In genomic region chr3:106331636-106332035, GRCh38 we compare ENCODE assay signal across 27 cellular contexts.
A peak's percentile ranks its signal among the peaks of the same experiment; 100 is the strongest.
DNase-seq lines count a peak whose midpoint lies in the region; ATAC-seq and TF ChIP-seq lines count a peak whose summit lies in the region.
"Had no signal": no experiment of that assay in that cellular context is flagged by ENCODE, and none has a peak within 500 bp of the region (broad histone marks: within the 10 kb centered on the region; RNA-seq: fewer than 3 reads in every experiment).

No MANE protein-coding gene starts in this region.

- H3K9me3 ChIP-seq in trophoblast cell (ENCODE audit: insufficient read depth, low read depth, low read length) = no peaks in the 10 kb centered on the region
- H3K9me3 ChIP-seq: A549, Caco-2, HAP-1, MG63 had no signal

- H2BK5ac ChIP-seq in trophoblast cell (ENCODE audit: low read depth, low read length, poor library complexity) = no peak overlapping the region

- peaks cover 71% of the 10 kb centered on the region for H3K4me1 Mint-ChIP-seq in activated CD8-positive, alpha-beta T cell treated with anti-CD3 and anti-CD28 coated beads for 36 hours (ENCODE audit: low read depth)
- peaks cover 53% of the 10 kb centered on the region for H3K4me1 Mint-ChIP-seq in activated CD8-positive, alpha-beta T cell treated with anti-CD3 and anti-CD28 coated beads, Interleukin-2, amount 10 ng/mL, durations not matched to agents 7 days and 5 days (ENCODE audit: low read depth)
- H3K4me1 Mint-ChIP-seq in activated naive CD8-positive, alpha-beta T cell (ENCODE audit: low read depth) = peaks cover 69% of the 10 kb centered on the region
- peaks cover 69% of the 10 kb centered on the region for H3K4me1 Mint-ChIP-seq in activated naive CD8-positive, alpha-beta T cell treated with anti-CD3 and anti-CD28 coated beads for 36 hours
- H3K4me1 Mint-ChIP-seq in activated T-helper 1 cell treated with anti-CD3 and anti-CD28 coated beads, Interleukin-12 subunit alpha, Interleukin-12 subunit beta, Interleukin-2, Interleukin-4 antibody, amounts not matched to agents 30 ng/mL and 10 ng/mL and 1 ng/mL, durations not matched to agents 14 hours and 24 hours and 36 hours (ENCODE audit: low read depth) = peaks cover 82% of the 10 kb centered on the region
- H3K4me1 Mint-ChIP-seq: GM23338 had no signal

- no peaks in the 10 kb centered on the region for H3K27me3 ChIP-seq in trophoblast cell (ENCODE audit: insufficient read depth, low read length)
- H3K27me3 ChIP-seq: MG63 had no signal

- H3K27ac ChIP-seq in trophoblast cell (ENCODE audit: low read depth, low read length) = no peak overlapping the region
- H3K27ac ChIP-seq: A549 had no signal

- H3K4me1 ChIP-seq in trophoblast cell (ENCODE audit: control insufficient read depth in 1 of 2, insufficient read depth in 2 of 2, low read length in 2 of 2) = no peaks in the 10 kb centered on the region
- H3K4me1 ChIP-seq: Caco-2, HAP-1 had no signal

- H3K9me3 Mint-ChIP-seq in activated CD8-positive, alpha-beta T cell treated with anti-CD3 and anti-CD28 coated beads for 36 hours = peaks cover 4% of the 10 kb centered on the region
- no peaks in the 10 kb centered on the region for H3K9me3 Mint-ChIP-seq in activated CD8-positive, alpha-beta T cell treated with anti-CD3 and anti-CD28 coated beads, Interleukin-2, amount 10 ng/mL, durations not matched to agents 7 days and 5 days (ENCODE audit: insufficient read depth)
- H3K9me3 Mint-ChIP-seq in activated naive CD8-positive, alpha-beta T cell (ENCODE audit: low read depth) = peaks cover 3% of the 10 kb centered on the region
- peaks cover 6% of the 10 kb centered on the region for H3K9me3 Mint-ChIP-seq in activated naive CD8-positive, alpha-beta T cell treated with anti-CD3 and anti-CD28 coated beads for 36 hours
- H3K9me3 Mint-ChIP-seq in activated T-helper 1 cell treated with anti-CD3 and anti-CD28 coated beads, Interleukin-12 subunit alpha, Interleukin-12 subunit beta, Interleukin-2, Interleukin-4 antibody, amounts not matched to agents 30 ng/mL and 10 ng/mL and 1 ng/mL, durations not matched to agents 14 hours and 24 hours and 36 hours = peaks cover 18% of the 10 kb centered on the region
- H3K9me3 Mint-ChIP-seq: CD8-positive, alpha-beta T cell; GM23338; HFFc6 had no signal

- no peak overlapping the region for H2BK120ac ChIP-seq in trophoblast cell (ENCODE audit: insufficient read depth, low read length, poor library complexity)

- H3K4me3 Mint-ChIP-seq in activated CD8-positive, alpha-beta T cell treated with anti-CD3 and anti-CD28 coated beads for 36 hours = no peak overlapping the region
- no peak overlapping the region for H3K4me3 Mint-ChIP-seq in activated CD8-positive, alpha-beta T cell treated with anti-CD3 and anti-CD28 coated beads, Interleukin-2, amount 10 ng/mL, durations not matched to agents 7 days and 5 days
- H3K4me3 Mint-ChIP-seq in activated naive CD8-positive, alpha-beta T cell = no peak overlapping the region
- no peak overlapping the region for H3K4me3 Mint-ChIP-seq in activated naive CD8-positive, alpha-beta T cell treated with anti-CD3 and anti-CD28 coated beads for 36 hours
- no peak overlapping the region for H3K4me3 Mint-ChIP-seq in activated T-helper 1 cell treated with anti-CD3 and anti-CD28 coated beads, Interleukin-12 subunit alpha, Interleukin-12 subunit beta, Interleukin-2, Interleukin-4 antibody, amounts not matched to agents 30 ng/mL and 10 ng/mL and 1 ng/mL, durations not matched to agents 14 hours and 24 hours and 36 hours
- H3K4me3 Mint-ChIP-seq: CD8-positive, alpha-beta T cell; GM23338; HFFc6 had no signal

- no peak overlapping the region for H3K9ac ChIP-seq in trophoblast cell (ENCODE audit: low read length)

- no peak overlapping the region for H2AFZ ChIP-seq in trophoblast cell (ENCODE audit: insufficient read depth, low read length, poor library complexity)
- H2AFZ ChIP-seq: GM23338 had no signal

- no peaks in the 10 kb centered on the region for H3K79me1 ChIP-seq in trophoblast cell (ENCODE audit: low read length)

- H3K4ac ChIP-seq in trophoblast cell (ENCODE audit: low read depth, low read length) = no peak overlapping the region

- no peak for DNase-seq in activated CD8-positive, alpha-beta T cell treated with anti-CD3 and anti-CD28 coated beads for 36 hours
- DNase-seq in activated CD8-positive, alpha-beta T cell treated with anti-CD3 and anti-CD28 coated beads, Interleukin-2, amount 10 ng/mL, durations not matched to agents 7 days and 5 days = no peak
- no peak for DNase-seq in activated naive CD8-positive, alpha-beta T cell treated with anti-CD3 and anti-CD28 coated beads for 36 hours
- no peak for DNase-seq in activated T-helper 1 cell treated with anti-CD3 and anti-CD28 coated beads, Interleukin-12 subunit alpha, Interleukin-12 subunit beta, Interleukin-2, Interleukin-4 antibody, amounts not matched to agents 30 ng/mL and 10 ng/mL and 1 ng/mL, durations not matched to agents 14 hours and 24 hours and 36 hours (ENCODE audit: low spot score)
- DNase-seq in trophoblast cell (peak; percentile 70 to 94), HPDE6-E6E7 (ENCODE audit: extremely low spot score) (no peak)
- DNase-seq: C1 segment of cervical spinal cord; Caco-2; CD8-positive, alpha-beta T cell; DMS79; EL; GDM1; HFFc6; IMR-90; KG1; MG63; NCI-H2029; NCI-H446; NCI-H524 treated with DMSO at 0.1 percent for 48 hours; NCI-H774; PC-3 had no signal

- H4K91ac ChIP-seq in trophoblast cell (ENCODE audit: low read depth, low read length) = no peak overlapping the region

- no peak overlapping the region for H3K18ac ChIP-seq in trophoblast cell (ENCODE audit: low read length)

- peaks cover 7% of the 10 kb centered on the region for H3K36me3 Mint-ChIP-seq in activated CD8-positive, alpha-beta T cell treated with anti-CD3 and anti-CD28 coated beads for 36 hours (ENCODE audit: low read depth)
- peaks cover 6% of the 10 kb centered on the region for H3K36me3 Mint-ChIP-seq in activated CD8-positive, alpha-beta T cell treated with anti-CD3 and anti-CD28 coated beads, Interleukin-2, amount 10 ng/mL, durations not matched to agents 7 days and 5 days (ENCODE audit: low read depth)
- no peaks in the 10 kb centered on the region for H3K36me3 Mint-ChIP-seq in activated naive CD8-positive, alpha-beta T cell
- H3K36me3 Mint-ChIP-seq in activated naive CD8-positive, alpha-beta T cell treated with anti-CD3 and anti-CD28 coated beads for 36 hours = peaks cover 11% of the 10 kb centered on the region
- H3K36me3 Mint-ChIP-seq in activated T-helper 1 cell treated with anti-CD3 and anti-CD28 coated beads, Interleukin-12 subunit alpha, Interleukin-12 subunit beta, Interleukin-2, Interleukin-4 antibody, amounts not matched to agents 30 ng/mL and 10 ng/mL and 1 ng/mL, durations not matched to agents 14 hours and 24 hours and 36 hours (ENCODE audit: low read depth) = peaks cover 11% of the 10 kb centered on the region
- H3K36me3 Mint-ChIP-seq: CD8-positive, alpha-beta T cell had no signal

- no peak overlapping the region for H3K4me2 ChIP-seq in trophoblast cell (ENCODE audit: low read length)
- H3K4me2 ChIP-seq: A549, GM23338 had no signal

- no peak for TF ChIP-seq CTCF in activated CD8-positive, alpha-beta T cell treated with anti-CD3 and anti-CD28 coated beads for 36 hours (IDR thresholded peaks at IDR 0.05)

- ATAC-seq in activated CD8-positive, alpha-beta T cell treated with anti-CD3 and anti-CD28 coated beads for 36 hours = no peak
- ATAC-seq in activated CD8-positive, alpha-beta T cell treated with anti-CD3 and anti-CD28 coated beads, Interleukin-2, amount 10 ng/mL, durations not matched to agents 7 days and 5 days = no peak
- ATAC-seq in HG02884 (IDR thresholded peaks at IDR 0.05; ENCODE audit: unreplicated experiment) = no peak
- ATAC-seq: A549; CD8-positive, alpha-beta T cell; GM23338; PC-3 had no signal

- no peaks in the 10 kb centered on the region for H3K79me2 ChIP-seq in trophoblast cell (ENCODE audit: control insufficient read depth, insufficient read depth, low read length, poor library complexity)

- H3K36me3 ChIP-seq in trophoblast cell (ENCODE audit: control insufficient read depth in 1 of 2, insufficient read depth in 2 of 2, low read length in 2 of 2) = no peaks in the 10 kb centered on the region
- H3K36me3 ChIP-seq: HAP-1, MG63 had no signal

- no peak overlapping the region for H2BK12ac ChIP-seq in trophoblast cell (ENCODE audit: low read length)

- H4K12ac ChIP-seq in trophoblast cell (ENCODE audit: low read depth, low read length) = no peak overlapping the region

- no peak overlapping the region for H4K8ac ChIP-seq in trophoblast cell (ENCODE audit: low read depth, low read length)

- no peak overlapping the region for H3K23ac ChIP-seq in trophoblast cell (ENCODE audit: low read length)

- no peak overlapping the region for H3K14ac ChIP-seq in trophoblast cell (ENCODE audit: low read length)

- no peaks in the 10 kb centered on the region for H3K27me3 Mint-ChIP-seq in activated CD8-positive, alpha-beta T cell treated with anti-CD3 and anti-CD28 coated beads for 36 hours
- no peaks in the 10 kb centered on the region for H3K27me3 Mint-ChIP-seq in activated CD8-positive, alpha-beta T cell treated with anti-CD3 and anti-CD28 coated beads, Interleukin-2, amount 10 ng/mL, durations not matched to agents 7 days and 5 days (ENCODE audit: low read depth)
- no peaks in the 10 kb centered on the region for H3K27me3 Mint-ChIP-seq in activated naive CD8-positive, alpha-beta T cell
- H3K27me3 Mint-ChIP-seq in activated naive CD8-positive, alpha-beta T cell treated with anti-CD3 and anti-CD28 coated beads for 36 hours = no peaks in the 10 kb centered on the region
- no peaks in the 10 kb centered on the region for H3K27me3 Mint-ChIP-seq in activated T-helper 1 cell treated with anti-CD3 and anti-CD28 coated beads, Interleukin-12 subunit alpha, Interleukin-12 subunit beta, Interleukin-2, Interleukin-4 antibody, amounts not matched to agents 30 ng/mL and 10 ng/mL and 1 ng/mL, durations not matched to agents 14 hours and 24 hours and 36 hours (ENCODE audit: insufficient read depth)

- POLR2A ChIA-PET in activated CD8-positive, alpha-beta T cell treated with anti-CD3 and anti-CD28 coated beads for 36 hours (lab: Charles Lee) = interaction anchor here (0.5 kb wide), 1 partner anchor 275 kb away, joined by 3 read pairs; no protein-coding TSS in a partner anchor
- POLR2A ChIA-PET in activated CD8-positive, alpha-beta T cell treated with anti-CD3 and anti-CD28 coated beads, Interleukin-2, amount 10 ng/mL, durations not matched to agents 7 days and 5 days (lab: Charles Lee) = no interaction called here

- intact Hi-C loops in activated CD8-positive, alpha-beta T cell treated with anti-CD3 and anti-CD28 coated beads for 36 hours (cut with micrococcal nuclease) = loop anchor here (2.0 to 10.0 kb wide), 9 partner anchors 99 to 647 kb away; partner anchors contain the start of gene CBLB
- intact Hi-C loops in activated T-helper 1 cell treated with anti-CD3 and anti-CD28 coated beads, Interleukin-12 subunit alpha, Interleukin-12 subunit beta, Interleukin-2, Interleukin-4 antibody, amounts not matched to agents 30 ng/mL and 10 ng/mL and 1 ng/mL, durations not matched to agents 14 hours and 24 hours and 36 hours (cut with micrococcal nuclease) = loop anchor here (1.0 to 5.0 kb wide), 14 partner anchors 29 to 963 kb away; no protein-coding TSS in a partner anchor

- H3K4me3 ChIP-seq in trophoblast cell (ENCODE audit: low read depth, low read length) = no peak overlapping the region
- H3K4me3 ChIP-seq: A549, GM12878, GM23338, HAP-1, MG63 had no signal

- H2AK5ac ChIP-seq in trophoblast cell (ENCODE audit: low read length) = no peak overlapping the region

- CTCF ChIA-PET in activated CD8-positive, alpha-beta T cell treated with anti-CD3 and anti-CD28 coated beads for 36 hours (lab: Charles Lee) = interaction anchor here (0.7 kb wide), 1 partner anchor 278 kb away, joined by 3 read pairs; no protein-coding TSS in a partner anchor
- CTCF ChIA-PET in activated CD8-positive, alpha-beta T cell treated with anti-CD3 and anti-CD28 coated beads, Interleukin-2, amount 10 ng/mL, durations not matched to agents 7 days and 5 days (lab: Charles Lee) = no interaction called here

- peak overlapping the region; percentile 39 for H3K27ac Mint-ChIP-seq in activated CD8-positive, alpha-beta T cell treated with anti-CD3 and anti-CD28 coated beads for 36 hours
- H3K27ac Mint-ChIP-seq in activated CD8-positive, alpha-beta T cell treated with anti-CD3 and anti-CD28 coated beads, Interleukin-2, amount 10 ng/mL, durations not matched to agents 7 days and 5 days = no peak overlapping the region
- H3K27ac Mint-ChIP-seq in activated naive CD8-positive, alpha-beta T cell = peak overlapping the region; percentile 46
- H3K27ac Mint-ChIP-seq in activated naive CD8-positive, alpha-beta T cell treated with anti-CD3 and anti-CD28 coated beads for 36 hours = no peak overlapping the region
- H3K27ac Mint-ChIP-seq in activated T-helper 1 cell treated with anti-CD3 and anti-CD28 coated beads, Interleukin-12 subunit alpha, Interleukin-12 subunit beta, Interleukin-2, Interleukin-4 antibody, amounts not matched to agents 30 ng/mL and 10 ng/mL and 1 ng/mL, durations not matched to agents 14 hours and 24 hours and 36 hours = peak overlapping the region; percentile 76
- H3K27ac Mint-ChIP-seq: CD8-positive, alpha-beta T cell; GM23338; HFFc6 had no signal

Comparison
In these comparisons a context has a peak if more than half of its experiments do, and no peak if none do; other contexts are left out.
1. H3K27ac Mint-ChIP-seq: peak in activated CD8-positive, alpha-beta T cell treated with anti-CD3 and anti-CD28 coated beads for 36 hours (single experiment), activated naive CD8-positive, alpha-beta T cell (single experiment) and activated T-helper 1 cell treated with anti-CD3 and anti-CD28 coated beads, Interleukin-12 subunit alpha, Interleukin-12 subunit beta, Interleukin-2, Interleukin-4 antibody, amounts not matched to agents 30 ng/mL and 10 ng/mL and 1 ng/mL, durations not matched to agents 14 hours and 24 hours and 36 hours (single experiment); none in activated CD8-positive, alpha-beta T cell treated with anti-CD3 and anti-CD28 coated beads, Interleukin-2, amount 10 ng/mL, durations not matched to agents 7 days and 5 days (single experiment) and activated naive CD8-positive, alpha-beta T cell treated with anti-CD3 and anti-CD28 coated beads for 36 hours (single experiment).
2. DNase-seq: peak in trophoblast cell (2 of 2); none in activated CD8-positive, alpha-beta T cell treated with anti-CD3 and anti-CD28 coated beads for 36 hours (single experiment), activated CD8-positive, alpha-beta T cell treated with anti-CD3 and anti-CD28 coated beads, Interleukin-2, amount 10 ng/mL, durations not matched to agents 7 days and 5 days (single experiment), activated naive CD8-positive, alpha-beta T cell treated with anti-CD3 and anti-CD28 coated beads for 36 hours (single experiment), activated T-helper 1 cell treated with anti-CD3 and anti-CD28 coated beads, Interleukin-12 subunit alpha, Interleukin-12 subunit beta, Interleukin-2, Interleukin-4 antibody, amounts not matched to agents 30 ng/mL and 10 ng/mL and 1 ng/mL, durations not matched to agents 14 hours and 24 hours and 36 hours (single experiment) and HPDE6-E6E7 (single experiment).